Comparison of ENCODE assay signal across 33 cellular contexts in the genomic region with DNA sequence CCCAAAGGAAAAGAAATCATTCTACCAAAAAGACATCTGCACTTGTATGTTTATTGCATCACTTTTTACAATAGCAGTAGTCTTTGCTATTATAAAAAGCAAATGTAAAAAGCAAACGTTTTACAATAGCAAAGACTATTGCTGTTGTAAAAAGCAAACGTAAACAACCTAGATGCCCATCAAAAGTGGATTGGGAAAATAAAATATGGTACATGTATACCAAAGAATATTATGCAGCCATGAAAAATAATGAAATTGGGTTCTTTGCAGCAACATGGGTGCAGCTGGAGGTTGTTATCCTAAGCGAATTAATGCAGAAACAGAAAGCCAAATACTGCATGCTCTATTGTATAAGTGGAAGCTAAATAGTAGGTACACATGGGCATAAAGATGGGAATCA.
DNase-seq lines count a peak whose midpoint lies in the region; ATAC-seq, FAIRE-seq and TF ChIP-seq lines count a peak whose summit lies in the region.
"Had no signal": no experiment of that assay in that cellular context is flagged by ENCODE, and none has a peak within 500 bp of the region (broad histone marks: within the 10 kb centered on the region; RNA-seq: fewer than 3 reads in every experiment).

No MANE protein-coding gene starts in this region.

- no peak overlapping the region for H3K56ac ChIP-seq in IMR-90 (ENCODE audit: extremely low read depth, insufficient read depth, low read length)

- H3K23ac ChIP-seq in IMR-90 (ENCODE audit: low read depth, low read length): no peak overlapping the region

- no peak overlapping the region for H2AFZ ChIP-seq in SK-N-SH (ENCODE audit: low read depth)
- no peak overlapping the region for H2AFZ ChIP-seq in IMR-90 (replicated peaks; ENCODE audit: low read length, poor library complexity)
- H2AFZ ChIP-seq in K562 (ENCODE audit: low read depth, low read length): no peak overlapping the region

- no peak for TF ChIP-seq EP300 in SK-N-SH (IDR thresholded peaks at IDR 0.05; ENCODE audit: borderline replicate concordance in 1 of 2, low read depth in 1 of 2, low read length in 1 of 2)
- no peak for TF ChIP-seq EP300 in K562 (IDR thresholded peaks at IDR 0.05; ENCODE audit: low read length)

- H3K14ac ChIP-seq in IMR-90 (replicated peaks; ENCODE audit: low read depth, low read length): no peak overlapping the region

- TF ChIP-seq CTCF in SK-N-SH (IDR thresholded peaks at IDR 0.05) (no peak), IMR-90 (conservative IDR thresholded peaks at IDR 0.05; ENCODE audit: low read depth, low read length) (no peak), K562 (IDR thresholded peaks at IDR 0.05 in 2 of 3, conservative IDR thresholded peaks at IDR 0.05 in 1 of 3; ENCODE audit: insufficient read depth in 2 of 3, low read depth in 1 of 3, low read length in 3 of 3) (no peak)

- H3K4me3 ChIP-seq in SK-N-SH (ENCODE audit: low read depth in 2 of 2, low read length in 1 of 2) (no peak overlapping the region), IMR-90 (ENCODE audit: insufficient read depth, low read depth, low read length) (no peak overlapping the region), K562 (no peak overlapping the region)
- H3K4me3 ChIP-seq: A549; BLaER1; BLaER1 treated with 17β-estradiol and CSF1 and Interleukin-3, amounts not matched to agents 10 nM and 100 nM had no signal

- BruUV-seq in IMR-90 (replicated peaks; lab: Mats Ljungman, UMichigan) (no TSS peak), K562 (replicated peaks; lab: Mats Ljungman, UMichigan) (no TSS peak)

- no peaks in the 10 kb centered on the region for H3K9me1 ChIP-seq in IMR-90 (ENCODE audit: insufficient read depth, low read length)
- no peaks in the 10 kb centered on the region for H3K9me1 ChIP-seq in K562 (ENCODE audit: control insufficient read depth, insufficient read depth, low read length)

- no peak overlapping the region for H4K8ac ChIP-seq in IMR-90 (ENCODE audit: low read depth in 2 of 2, low read length in 2 of 2)

- H3K27me3 ChIP-seq in SK-N-SH (ENCODE audit: insufficient read depth) (no peaks in the 10 kb centered on the region), IMR-90 (ENCODE audit: control insufficient read depth, insufficient read depth, low read length) (no peaks in the 10 kb centered on the region), K562 (ENCODE audit: control insufficient read depth in 2 of 2, insufficient read depth in 2 of 2, low read length in 2 of 2) (no peaks in the 10 kb centered on the region)
- H3K27me3 ChIP-seq: BE2C; BLaER1; BLaER1 treated with 17β-estradiol and CSF1 and Interleukin-3, amounts not matched to agents 10 nM and 100 nM had no signal

- H2BK20ac ChIP-seq in IMR-90 (ENCODE audit: low read depth, low read length): no peak overlapping the region

- H2BK15ac ChIP-seq in IMR-90 (ENCODE audit: low read depth, low read length): no peak overlapping the region

- H4K5ac ChIP-seq in IMR-90 (ENCODE audit: low read depth, low read length): no peak overlapping the region

- H3F3A ChIP-seq in SK-N-SH (replicated peaks; ENCODE audit: insufficient read depth): peaks cover 47% of the 10 kb centered on the region

- H2AK5ac ChIP-seq in IMR-90 (ENCODE audit: low read depth, low read length): no peak overlapping the region

- no peak overlapping the region for H3K18ac ChIP-seq in IMR-90 (ENCODE audit: low read depth, low read length)

- no peaks in the 10 kb centered on the region for H3K79me2 ChIP-seq in SK-N-SH (ENCODE audit: insufficient read depth)
- H3K79me2 ChIP-seq in K562 (ENCODE audit: control insufficient read depth, insufficient read depth, low read length): no peaks in the 10 kb centered on the region

- in situ Hi-C loops in IMR-90 (cut with MboI; ENCODE audit: low sequenced_read_pairs) (no loop called here), K562 (cut with MboI) (no loop called here)

- H3K4me2 ChIP-seq in SK-N-SH (no peak overlapping the region), IMR-90 (ENCODE audit: low read depth, low read length) (no peak overlapping the region), K562 (ENCODE audit: insufficient read depth, low read length) (no peak overlapping the region)
- H3K4me2 ChIP-seq: BLaER1; BLaER1 treated with 17β-estradiol and CSF1 and Interleukin-3, amounts not matched to agents 10 nM and 100 nM had no signal

- no peak overlapping the region for H2BK120ac ChIP-seq in IMR-90 (ENCODE audit: low read depth, low read length)

- TF ChIP-seq RAD21 in SK-N-SH (IDR thresholded peaks at IDR 0.05; ENCODE audit: low read length): no peak
- no peak for TF ChIP-seq RAD21 in IMR-90 (IDR thresholded peaks at IDR 0.05; ENCODE audit: low read length)
- no peak for TF ChIP-seq RAD21 in K562 (CRISPR knock-in tag; conservative IDR thresholded peaks at IDR 0.05 in 1 of 2, IDR thresholded peaks at IDR 0.05 in 1 of 2)

- H3K4me1 ChIP-seq in SK-N-SH (ENCODE audit: control insufficient read depth in 1 of 2, insufficient read depth in 2 of 2, low read depth in 1 of 2, low read length in 1 of 2) (peaks cover 9 to 33% of the 10 kb centered on the region in 2 experiments), IMR-90 (ENCODE audit: control insufficient read depth, insufficient read depth, low read length) (peaks cover 5% of the 10 kb centered on the region), K562 (replicated peaks in 1 of 2; ENCODE audit: control insufficient read depth in 2 of 2, insufficient read depth in 2 of 2, low read length in 2 of 2) (peaks cover 0 to 10% of the 10 kb centered on the region in 2 experiments; a peak in 2 of 5 replicates)
- H3K4me1 ChIP-seq: BLaER1; BLaER1 treated with 17β-estradiol and CSF1 and Interleukin-3, amounts not matched to agents 10 nM and 100 nM; Caco-2 had no signal

- no peak overlapping the region for H2BK5ac ChIP-seq in IMR-90 (ENCODE audit: low read depth, low read length, poor library complexity, severe bottlenecking)

- no peak for DNase-seq in SK-N-SH
- DNase-seq in IMR-90: no peak
- no peak for DNase-seq in K562 (ENCODE audit: extremely low read depth in 1 of 4, low spot score in 3 of 4)
- no peak for DNase-seq in occipital lobe (lab: John Stamatoyannopoulos, UW)
- no peak for DNase-seq in UCSD-AML1 (lab: John Stamatoyannopoulos, UW; ENCODE audit: unreplicated experiment)
- DNase-seq: 8988T; ACHN; AML-193; BE2C; C1 segment of cervical spinal cord; Caco-2; Calu3; CD4-positive, alpha-beta memory T cell; CD4-positive, alpha-beta T cell; CD4-positive, CD25-positive, alpha-beta regulatory T cell; CD8-positive, alpha-beta memory T cell; CD8-positive, alpha-beta T cell; COR-L47; DMS 273 treated with DMSO at 0.1 percent for 48 hours; DMS153; DMS53; DMS79; DMS79 treated with DMSO at 0.1 percent for 48 hours; DND-41; EL had no signal

- no peak overlapping the region for H2AK9ac ChIP-seq in IMR-90 (replicated peaks; ENCODE audit: low read depth, low read length, poor library complexity)

- no peak overlapping the region for H3K9ac ChIP-seq in SK-N-SH
- no peak overlapping the region for H3K9ac ChIP-seq in IMR-90 (ENCODE audit: low read depth, low read length)
- H3K9ac ChIP-seq in K562 (ENCODE audit: insufficient read depth in 1 of 2, low read depth in 2 of 2, low read length in 2 of 2): no peak overlapping the region
- H3K9ac ChIP-seq: BLaER1; BLaER1 treated with 17β-estradiol and CSF1 and Interleukin-3, amounts not matched to agents 10 nM and 100 nM had no signal

- ATAC-seq in SK-N-SH treated with all-trans-retinoic acid at 6 μM for 48 hours: no peak
- no peak for ATAC-seq in IMR-90 (ENCODE audit: low read depth)
- no peak for ATAC-seq in K562
- ATAC-seq: A549; CD8-positive, alpha-beta T cell had no signal

- WGBS in SK-N-SH (ENCODE audit: low lambda C conversion rate): 93% methylated on average over 3 of the region's 3 CpGs
- 100% methylated on average over 1 of the region's 3 CpGs; no CpG with 5 or more reads in 1 of the 2 experiments for WGBS in IMR-90 (ENCODE audit: extremely low coverage in 2 of 2, insufficient read length in 1 of 2), 2 experiments
- 0% methylated on average over 3 of the region's 3 CpGs for WGBS in K562 (ENCODE audit: insufficient coverage, low coverage, missing lambda C conversion rate)

- H3K36me3 ChIP-seq in SK-N-SH (replicated peaks in 1 of 2; ENCODE audit: control insufficient read depth in 1 of 2, insufficient read depth in 2 of 2, low read length in 1 of 2) (no peaks in the 10 kb centered on the region), IMR-90 (ENCODE audit: control insufficient read depth, insufficient read depth, low read length) (no peaks in the 10 kb centered on the region), K562 (ENCODE audit: control insufficient read depth, insufficient read depth, low read length) (no peaks in the 10 kb centered on the region)
- H3K36me3 ChIP-seq: BE2C; BLaER1; BLaER1 treated with 17β-estradiol and CSF1 and Interleukin-3, amounts not matched to agents 10 nM and 100 nM had no signal

- CTCF ChIA-PET in SK-N-SH (lab: Yijun Ruan, JAX) (no interaction called here), IMR-90 (lab: Yijun Ruan, JAX) (interaction anchor here (0.7 kb wide), 1 partner anchor 37 kb away, joined by 3 read pairs; no protein-coding TSS in a partner anchor), K562 (lab: Yijun Ruan, JAX; ENCODE audit: low intra/inter-chr PET ratio) (interaction anchor here (0.6 kb wide), 1 partner anchor 150 kb away, joined by 7 read pairs; no protein-coding TSS in a partner anchor)

- dilution Hi-C loops in IMR-90 (cut with HindIII; ENCODE audit: low sequenced_read_pairs, unreplicated experiment): no loop called here

- no peak for FAIRE-seq in K562 (lab: Jason Lieb, UNC)
- FAIRE-seq: A204.1, A549, D721Med had no signal

- no peaks in the 10 kb centered on the region for H3K79me1 ChIP-seq in IMR-90 (ENCODE audit: low read depth in 1 of 2, low read length in 2 of 2)

- H3K9me2 ChIP-seq in SK-N-SH: no peaks in the 10 kb centered on the region

- POLR2A ChIA-PET in SK-N-SH (lab: Yijun Ruan, JAX): no interaction called here
- POLR2A ChIA-PET in IMR-90 (lab: Charles Lee; ENCODE audit: unreplicated experiment): no interaction called here
- POLR2A ChIA-PET in K562 (lab: Yijun Ruan, JAX): no interaction called here

- H4K91ac ChIP-seq in IMR-90 (ENCODE audit: insufficient read depth, low read depth, low read length): no peak overlapping the region

- no peaks in the 10 kb centered on the region for H3K9me3 ChIP-seq in SK-N-SH
- H3K9me3 ChIP-seq in IMR-90 (ENCODE audit: control insufficient read depth, insufficient read depth, low read length): no peaks in the 10 kb centered on the region
- no peaks in the 10 kb centered on the region for H3K9me3 ChIP-seq in K562 (replicated peaks; ENCODE audit: control insufficient read depth, insufficient read depth, low read depth, low read length)
- H3K9me3 ChIP-seq: A549; BE2C; BLaER1; BLaER1 treated with 17β-estradiol and CSF1 and Interleukin-3, amounts not matched to agents 10 nM and 100 nM; Caco-2 had no signal

- no peak overlapping the region for H3K4ac ChIP-seq in IMR-90 (ENCODE audit: low read depth, low read length)

- H3K27ac ChIP-seq in SK-N-SH (ENCODE audit: low read depth in 2 of 2, low read length in 1 of 2) (peak overlapping the region in 1 of 2 experiments; percentile 88; a peak in 1 of 4 replicates), IMR-90 (ENCODE audit: insufficient read depth, low read length) (no peak overlapping the region), K562 (ENCODE audit: extremely low read depth, low read depth, low read length) (no peak overlapping the region)
- H3K27ac ChIP-seq: 22Rv1; BLaER1; BLaER1 treated with 17β-estradiol and CSF1 and Interleukin-3, amounts not matched to agents 10 nM and 100 nM; C4-2B had no signal

- intact Hi-C loops in IMR-90 (cut with micrococcal nuclease) (no loop called here), K562 (cut with micrococcal nuclease) (no loop called here)

- no peaks in the 10 kb centered on the region for H4K20me1 ChIP-seq in SK-N-SH (ENCODE audit: insufficient read depth)
- H4K20me1 ChIP-seq in IMR-90 (ENCODE audit: insufficient read depth, low read length): no peaks in the 10 kb centered on the region
- H4K20me1 ChIP-seq in K562 (replicated peaks; ENCODE audit: control insufficient read depth, insufficient read depth, low read length): no peaks in the 10 kb centered on the region
- H4K20me1 ChIP-seq: BLaER1; BLaER1 treated with 17β-estradiol and CSF1 and Interleukin-3, amounts not matched to agents 10 nM and 100 nM had no signal

- TF ChIP-seq POLR2A in IMR-90 (IDR thresholded peaks at IDR 0.05; ENCODE audit: low read depth, low read length) (no peak), K562 (conservative IDR thresholded peaks at IDR 0.05) (no peak)
